Comparison of ENCODE assay signal across 1 cellular context in the genomic region with DNA sequence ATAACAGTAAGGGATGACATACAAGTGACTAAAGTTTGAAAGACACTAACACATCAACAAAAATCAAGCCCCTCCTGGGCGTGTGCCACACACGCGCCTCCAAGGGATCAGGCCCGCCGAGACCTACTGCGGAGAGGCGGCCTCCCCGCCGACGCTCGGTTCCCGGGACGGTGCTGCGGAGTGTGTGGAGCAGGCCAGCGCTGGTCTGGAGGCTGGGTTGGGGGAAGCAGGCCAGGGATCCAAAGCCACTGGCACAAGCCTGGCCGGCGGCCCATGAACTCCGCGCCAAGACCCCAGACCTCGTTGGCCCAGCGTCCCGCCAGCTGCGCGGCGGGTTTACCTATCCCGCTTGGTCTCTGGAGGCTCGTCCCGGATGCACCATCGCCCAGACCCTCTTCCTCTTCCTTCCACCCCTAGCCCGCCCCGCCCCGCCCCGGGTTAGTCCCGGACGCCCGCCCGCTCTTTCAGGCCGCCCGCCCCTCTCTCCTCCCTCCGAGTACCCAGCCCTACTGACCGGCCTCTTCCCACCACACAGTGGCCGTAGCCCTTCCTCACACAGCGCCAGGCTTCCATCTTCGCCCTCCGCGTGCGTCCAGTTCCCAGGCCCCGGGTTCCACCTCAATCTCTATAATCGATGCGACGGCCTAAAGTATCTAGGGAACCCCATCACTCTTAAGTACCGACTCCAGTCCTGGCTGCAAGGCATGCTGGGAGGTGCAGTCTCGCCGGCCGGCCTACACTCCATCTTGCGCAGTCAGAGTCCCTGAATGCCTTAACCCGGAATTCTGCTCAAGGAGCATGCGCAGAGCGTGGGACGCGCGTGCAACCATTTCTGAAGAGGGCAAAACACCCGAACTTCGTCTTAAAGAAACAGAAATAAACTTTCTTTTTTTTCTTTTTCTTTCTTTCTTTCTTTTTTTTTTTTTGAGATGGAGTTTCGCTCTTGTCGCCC.
TF ChIP-seq lines count a peak whose summit lies in the region.

A gene with protein sequence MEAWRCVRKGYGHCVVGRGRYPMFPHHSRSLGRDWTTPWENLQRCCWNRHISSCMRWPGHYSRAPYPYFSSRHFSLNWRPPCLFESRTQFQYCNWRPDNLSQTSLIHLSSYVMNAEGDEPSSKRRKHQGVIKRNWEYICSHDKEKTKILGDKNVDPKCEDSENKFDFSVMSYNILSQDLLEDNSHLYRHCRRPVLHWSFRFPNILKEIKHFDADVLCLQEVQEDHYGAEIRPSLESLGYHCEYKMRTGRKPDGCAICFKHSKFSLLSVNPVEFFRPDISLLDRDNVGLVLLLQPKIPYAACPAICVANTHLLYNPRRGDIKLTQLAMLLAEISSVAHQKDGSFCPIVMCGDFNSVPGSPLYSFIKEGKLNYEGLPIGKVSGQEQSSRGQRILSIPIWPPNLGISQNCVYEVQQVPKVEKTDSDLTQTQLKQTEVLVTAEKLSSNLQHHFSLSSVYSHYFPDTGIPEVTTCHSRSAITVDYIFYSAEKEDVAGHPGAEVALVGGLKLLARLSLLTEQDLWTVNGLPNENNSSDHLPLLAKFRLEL (minus strand): TSS at position 769 of the 952 bp plus-strand sequence. CDS start 196 bp downstream, at position 573.

TF ChIP-seq in K562, 482 proteins besides CTCF, POLR2A, EP300 and RAD21 (continued from another document and continues in another):
- TF ChIP-seq, protein P1, sequence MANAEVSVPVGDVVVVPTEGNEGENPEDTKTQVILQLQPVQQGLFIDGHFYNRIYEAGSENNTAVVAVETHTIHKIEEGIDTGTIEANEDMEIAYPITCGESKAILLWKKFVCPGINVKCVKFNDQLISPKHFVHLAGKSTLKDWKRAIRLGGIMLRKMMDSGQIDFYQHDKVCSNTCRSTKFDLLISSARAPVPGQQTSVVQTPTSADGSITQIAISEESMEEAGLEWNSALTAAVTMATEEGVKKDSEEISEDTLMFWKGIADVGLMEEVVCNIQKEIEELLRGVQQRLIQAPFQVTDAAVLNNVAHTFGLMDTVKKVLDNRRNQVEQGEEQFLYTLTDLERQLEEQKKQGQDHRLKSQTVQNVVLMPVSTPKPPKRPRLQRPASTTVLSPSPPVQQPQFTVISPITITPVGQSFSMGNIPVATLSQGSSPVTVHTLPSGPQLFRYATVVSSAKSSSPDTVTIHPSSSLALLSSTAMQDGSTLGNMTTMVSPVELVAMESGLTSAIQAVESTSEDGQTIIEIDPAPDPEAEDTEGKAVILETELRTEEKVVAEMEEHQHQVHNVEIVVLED (CRISPR knock-in tag; IDR thresholded peaks at IDR 0.05) = peak; percentile 51; the same call in 1 of the 2 replicates
- TF ChIP-seq PRPF4 (IDR thresholded peaks at IDR 0.05; ENCODE audit: insufficient read depth, low read depth, low read length, poor library complexity, severe bottlenecking) (no peak), NR2C2 (CRISPR knock-in tag; IDR thresholded peaks at IDR 0.05) (peak; percentile 75; the same call in 1 of the 2 replicates), NR2C2 (tag; IDR thresholded peaks at IDR 0.05) (peak; percentile 96), HCFC1 (IDR thresholded peaks at IDR 0.05; ENCODE audit: low read depth, low read length) (peak; percentile 94), ILK (tag; IDR thresholded peaks at IDR 0.05; ENCODE audit: borderline replicate concordance, low read depth) (no peak), ZNF263 (CRISPR knock-in tag; IDR thresholded peaks at IDR 0.05; ENCODE audit: borderline replicate concordance) (0 out of 2 replicates have a peak, but pooled peaks have one; percentile 16), MED1 (CRISPR knock-in tag; IDR thresholded peaks at IDR 0.05; ENCODE audit: borderline replicate concordance) (no peak), ZNF384 (IDR thresholded peaks at IDR 0.05; ENCODE audit: low read depth, low read length) (peak; percentile 64), XRCC4 (IDR thresholded peaks at IDR 0.05; ENCODE audit: extremely low read depth, insufficient read depth, insufficient read length) (no peak), ERF (CRISPR knock-in tag; IDR thresholded peaks at IDR 0.05) (no peak), FOXA3 (CRISPR knock-in tag; conservative IDR thresholded peaks at IDR 0.05 in 1 of 2, IDR thresholded peaks at IDR 0.05 in 1 of 2) (peak in 1 of 2 experiments; percentile 69; a peak in 1 of 4 replicates), ZNF785 (CRISPR knock-in tag; IDR thresholded peaks at IDR 0.05) (no peak), PURB (CRISPR knock-in tag; IDR thresholded peaks at IDR 0.05; ENCODE audit: low read depth) (no peak), HMGN3 (IDR thresholded peaks at IDR 0.05; ENCODE audit: borderline replicate concordance, extremely low read depth, insufficient read length, low read depth, low read length) (peak; percentile 65), ZNF121 (CRISPR knock-in tag; conservative IDR thresholded peaks at IDR 0.05) (no peak), TAF9B (IDR thresholded peaks at IDR 0.05; ENCODE audit: partially characterized antibody) (peak; percentile 51), SMARCA4 (IDR thresholded peaks at IDR 0.05) (no peak), ZNF41 (CRISPR knock-in tag; conservative IDR thresholded peaks at IDR 0.05) (0 out of 2 replicates have a peak, but pooled peaks have one; percentile 46), PHB2 (IDR thresholded peaks at IDR 0.05; ENCODE audit: low read depth) (no peak), BDP1 (IDR thresholded peaks at IDR 0.05; ENCODE audit: insufficient read depth, insufficient read length) (no peak), RBM17 (IDR thresholded peaks at IDR 0.05; ENCODE audit: borderline replicate concordance, low read depth, low read length) (no peak), BRD9 (IDR thresholded peaks at IDR 0.05; ENCODE audit: low read depth, partially characterized antibody) (peak; percentile 49), HSF4 (CRISPR knock-in tag; IDR thresholded peaks at IDR 0.05; ENCODE audit: borderline replicate concordance) (no peak), MEIS2 (IDR thresholded peaks at IDR 0.05; ENCODE audit: partially characterized antibody) (peak; percentile 91), KLF1 (tag; IDR thresholded peaks at IDR 0.05) (peak; percentile 66; the same call in 1 of the 2 replicates), SIX5 (IDR thresholded peaks at IDR 0.05; ENCODE audit: borderline replicate concordance in 1 of 2, insufficient read depth in 1 of 2, low read depth in 1 of 2, low read length in 2 of 2) (peak; percentile 59 to 72), KAT8 (IDR thresholded peaks at IDR 0.05; ENCODE audit: low read depth) (no peak), CC2D1A (IDR thresholded peaks at IDR 0.05) (no peak)
- TF ChIP-seq, protein P2, sequence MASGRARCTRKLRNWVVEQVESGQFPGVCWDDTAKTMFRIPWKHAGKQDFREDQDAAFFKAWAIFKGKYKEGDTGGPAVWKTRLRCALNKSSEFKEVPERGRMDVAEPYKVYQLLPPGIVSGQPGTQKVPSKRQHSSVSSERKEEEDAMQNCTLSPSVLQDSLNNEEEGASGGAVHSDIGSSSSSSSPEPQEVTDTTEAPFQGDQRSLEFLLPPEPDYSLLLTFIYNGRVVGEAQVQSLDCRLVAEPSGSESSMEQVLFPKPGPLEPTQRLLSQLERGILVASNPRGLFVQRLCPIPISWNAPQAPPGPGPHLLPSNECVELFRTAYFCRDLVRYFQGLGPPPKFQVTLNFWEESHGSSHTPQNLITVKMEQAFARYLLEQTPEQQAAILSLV (tag; IDR thresholded peaks at IDR 0.05) = no peak
- TF ChIP-seq, protein P3, sequence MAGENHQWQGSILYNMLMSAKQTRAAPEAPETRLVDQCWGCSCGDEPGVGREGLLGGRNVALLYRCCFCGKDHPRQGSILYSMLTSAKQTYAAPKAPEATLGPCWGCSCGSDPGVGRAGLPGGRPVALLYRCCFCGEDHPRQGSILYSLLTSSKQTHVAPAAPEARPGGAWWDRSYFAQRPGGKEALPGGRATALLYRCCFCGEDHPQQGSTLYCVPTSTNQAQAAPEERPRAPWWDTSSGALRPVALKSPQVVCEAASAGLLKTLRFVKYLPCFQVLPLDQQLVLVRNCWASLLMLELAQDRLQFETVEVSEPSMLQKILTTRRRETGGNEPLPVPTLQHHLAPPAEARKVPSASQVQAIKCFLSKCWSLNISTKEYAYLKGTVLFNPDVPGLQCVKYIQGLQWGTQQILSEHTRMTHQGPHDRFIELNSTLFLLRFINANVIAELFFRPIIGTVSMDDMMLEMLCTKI (IDR thresholded peaks at IDR 0.05; ENCODE audit: partially characterized antibody) = no peak
- TF ChIP-seq, protein P4, sequence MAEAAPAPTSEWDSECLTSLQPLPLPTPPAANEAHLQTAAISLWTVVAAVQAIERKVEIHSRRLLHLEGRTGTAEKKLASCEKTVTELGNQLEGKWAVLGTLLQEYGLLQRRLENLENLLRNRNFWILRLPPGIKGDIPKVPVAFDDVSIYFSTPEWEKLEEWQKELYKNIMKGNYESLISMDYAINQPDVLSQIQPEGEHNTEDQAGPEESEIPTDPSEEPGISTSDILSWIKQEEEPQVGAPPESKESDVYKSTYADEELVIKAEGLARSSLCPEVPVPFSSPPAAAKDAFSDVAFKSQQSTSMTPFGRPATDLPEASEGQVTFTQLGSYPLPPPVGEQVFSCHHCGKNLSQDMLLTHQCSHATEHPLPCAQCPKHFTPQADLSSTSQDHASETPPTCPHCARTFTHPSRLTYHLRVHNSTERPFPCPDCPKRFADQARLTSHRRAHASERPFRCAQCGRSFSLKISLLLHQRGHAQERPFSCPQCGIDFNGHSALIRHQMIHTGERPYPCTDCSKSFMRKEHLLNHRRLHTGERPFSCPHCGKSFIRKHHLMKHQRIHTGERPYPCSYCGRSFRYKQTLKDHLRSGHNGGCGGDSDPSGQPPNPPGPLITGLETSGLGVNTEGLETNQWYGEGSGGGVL (CRISPR knock-in tag; IDR thresholded peaks at IDR 0.05) = no peak
- TF ChIP-seq, protein P5, sequence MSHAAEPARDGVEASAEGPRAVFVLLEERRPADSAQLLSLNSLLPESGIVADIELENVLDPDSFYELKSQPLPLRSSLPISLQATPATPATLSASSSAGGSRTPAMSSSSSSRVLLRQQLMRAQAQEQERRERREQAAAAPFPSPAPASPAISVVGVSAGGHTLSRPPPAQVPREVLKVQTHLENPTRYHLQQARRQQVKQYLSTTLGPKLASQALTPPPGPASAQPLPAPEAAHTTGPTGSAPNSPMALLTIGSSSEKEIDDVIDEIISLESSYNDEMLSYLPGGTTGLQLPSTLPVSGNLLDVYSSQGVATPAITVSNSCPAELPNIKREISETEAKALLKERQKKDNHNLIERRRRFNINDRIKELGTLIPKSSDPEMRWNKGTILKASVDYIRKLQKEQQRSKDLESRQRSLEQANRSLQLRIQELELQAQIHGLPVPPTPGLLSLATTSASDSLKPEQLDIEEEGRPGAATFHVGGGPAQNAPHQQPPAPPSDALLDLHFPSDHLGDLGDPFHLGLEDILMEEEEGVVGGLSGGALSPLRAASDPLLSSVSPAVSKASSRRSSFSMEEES (CRISPR knock-in tag; IDR thresholded peaks at IDR 0.05) = no peak
- TF ChIP-seq, protein P6, sequence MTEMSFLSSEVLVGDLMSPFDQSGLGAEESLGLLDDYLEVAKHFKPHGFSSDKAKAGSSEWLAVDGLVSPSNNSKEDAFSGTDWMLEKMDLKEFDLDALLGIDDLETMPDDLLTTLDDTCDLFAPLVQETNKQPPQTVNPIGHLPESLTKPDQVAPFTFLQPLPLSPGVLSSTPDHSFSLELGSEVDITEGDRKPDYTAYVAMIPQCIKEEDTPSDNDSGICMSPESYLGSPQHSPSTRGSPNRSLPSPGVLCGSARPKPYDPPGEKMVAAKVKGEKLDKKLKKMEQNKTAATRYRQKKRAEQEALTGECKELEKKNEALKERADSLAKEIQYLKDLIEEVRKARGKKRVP (CRISPR knock-in tag; IDR thresholded peaks at IDR 0.05) = no peak
- TF ChIP-seq, protein P7, sequence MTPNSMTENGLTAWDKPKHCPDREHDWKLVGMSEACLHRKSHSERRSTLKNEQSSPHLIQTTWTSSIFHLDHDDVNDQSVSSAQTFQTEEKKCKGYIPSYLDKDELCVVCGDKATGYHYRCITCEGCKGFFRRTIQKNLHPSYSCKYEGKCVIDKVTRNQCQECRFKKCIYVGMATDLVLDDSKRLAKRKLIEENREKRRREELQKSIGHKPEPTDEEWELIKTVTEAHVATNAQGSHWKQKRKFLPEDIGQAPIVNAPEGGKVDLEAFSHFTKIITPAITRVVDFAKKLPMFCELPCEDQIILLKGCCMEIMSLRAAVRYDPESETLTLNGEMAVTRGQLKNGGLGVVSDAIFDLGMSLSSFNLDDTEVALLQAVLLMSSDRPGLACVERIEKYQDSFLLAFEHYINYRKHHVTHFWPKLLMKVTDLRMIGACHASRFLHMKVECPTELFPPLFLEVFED (CRISPR knock-in tag; conservative IDR thresholded peaks at IDR 0.05) = peak; percentile 58; the same call in 1 of the 2 replicates
- TF ChIP-seq, protein P8, sequence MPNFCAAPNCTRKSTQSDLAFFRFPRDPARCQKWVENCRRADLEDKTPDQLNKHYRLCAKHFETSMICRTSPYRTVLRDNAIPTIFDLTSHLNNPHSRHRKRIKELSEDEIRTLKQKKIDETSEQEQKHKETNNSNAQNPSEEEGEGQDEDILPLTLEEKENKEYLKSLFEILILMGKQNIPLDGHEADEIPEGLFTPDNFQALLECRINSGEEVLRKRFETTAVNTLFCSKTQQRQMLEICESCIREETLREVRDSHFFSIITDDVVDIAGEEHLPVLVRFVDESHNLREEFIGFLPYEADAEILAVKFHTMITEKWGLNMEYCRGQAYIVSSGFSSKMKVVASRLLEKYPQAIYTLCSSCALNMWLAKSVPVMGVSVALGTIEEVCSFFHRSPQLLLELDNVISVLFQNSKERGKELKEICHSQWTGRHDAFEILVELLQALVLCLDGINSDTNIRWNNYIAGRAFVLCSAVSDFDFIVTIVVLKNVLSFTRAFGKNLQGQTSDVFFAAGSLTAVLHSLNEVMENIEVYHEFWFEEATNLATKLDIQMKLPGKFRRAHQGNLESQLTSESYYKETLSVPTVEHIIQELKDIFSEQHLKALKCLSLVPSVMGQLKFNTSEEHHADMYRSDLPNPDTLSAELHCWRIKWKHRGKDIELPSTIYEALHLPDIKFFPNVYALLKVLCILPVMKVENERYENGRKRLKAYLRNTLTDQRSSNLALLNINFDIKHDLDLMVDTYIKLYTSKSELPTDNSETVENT (CRISPR knock-in tag; IDR thresholded peaks at IDR 0.05) = peak; percentile 58; the same call in 1 of the 2 replicates
- TF ChIP-seq, protein P9, sequence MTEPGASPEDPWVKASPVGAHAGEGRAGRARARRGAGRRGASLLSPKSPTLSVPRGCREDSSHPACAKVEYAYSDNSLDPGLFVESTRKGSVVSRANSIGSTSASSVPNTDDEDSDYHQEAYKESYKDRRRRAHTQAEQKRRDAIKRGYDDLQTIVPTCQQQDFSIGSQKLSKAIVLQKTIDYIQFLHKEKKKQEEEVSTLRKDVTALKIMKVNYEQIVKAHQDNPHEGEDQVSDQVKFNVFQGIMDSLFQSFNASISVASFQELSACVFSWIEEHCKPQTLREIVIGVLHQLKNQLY (CRISPR knock-in tag; conservative IDR thresholded peaks at IDR 0.05) = no peak
- TF ChIP-seq, protein P10, sequence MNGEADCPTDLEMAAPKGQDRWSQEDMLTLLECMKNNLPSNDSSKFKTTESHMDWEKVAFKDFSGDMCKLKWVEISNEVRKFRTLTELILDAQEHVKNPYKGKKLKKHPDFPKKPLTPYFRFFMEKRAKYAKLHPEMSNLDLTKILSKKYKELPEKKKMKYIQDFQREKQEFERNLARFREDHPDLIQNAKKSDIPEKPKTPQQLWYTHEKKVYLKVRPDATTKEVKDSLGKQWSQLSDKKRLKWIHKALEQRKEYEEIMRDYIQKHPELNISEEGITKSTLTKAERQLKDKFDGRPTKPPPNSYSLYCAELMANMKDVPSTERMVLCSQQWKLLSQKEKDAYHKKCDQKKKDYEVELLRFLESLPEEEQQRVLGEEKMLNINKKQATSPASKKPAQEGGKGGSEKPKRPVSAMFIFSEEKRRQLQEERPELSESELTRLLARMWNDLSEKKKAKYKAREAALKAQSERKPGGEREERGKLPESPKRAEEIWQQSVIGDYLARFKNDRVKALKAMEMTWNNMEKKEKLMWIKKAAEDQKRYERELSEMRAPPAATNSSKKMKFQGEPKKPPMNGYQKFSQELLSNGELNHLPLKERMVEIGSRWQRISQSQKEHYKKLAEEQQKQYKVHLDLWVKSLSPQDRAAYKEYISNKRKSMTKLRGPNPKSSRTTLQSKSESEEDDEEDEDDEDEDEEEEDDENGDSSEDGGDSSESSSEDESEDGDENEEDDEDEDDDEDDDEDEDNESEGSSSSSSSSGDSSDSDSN (IDR thresholded peaks at IDR 0.05; ENCODE audit: borderline replicate concordance in 1 of 2, low read depth in 2 of 2, low read length in 2 of 2) = peak; percentile 68 to 71; a peak in 2 of 4 replicates
